8 cellular contexts compared by ENCODE assay signal in the genomic region with DNA sequence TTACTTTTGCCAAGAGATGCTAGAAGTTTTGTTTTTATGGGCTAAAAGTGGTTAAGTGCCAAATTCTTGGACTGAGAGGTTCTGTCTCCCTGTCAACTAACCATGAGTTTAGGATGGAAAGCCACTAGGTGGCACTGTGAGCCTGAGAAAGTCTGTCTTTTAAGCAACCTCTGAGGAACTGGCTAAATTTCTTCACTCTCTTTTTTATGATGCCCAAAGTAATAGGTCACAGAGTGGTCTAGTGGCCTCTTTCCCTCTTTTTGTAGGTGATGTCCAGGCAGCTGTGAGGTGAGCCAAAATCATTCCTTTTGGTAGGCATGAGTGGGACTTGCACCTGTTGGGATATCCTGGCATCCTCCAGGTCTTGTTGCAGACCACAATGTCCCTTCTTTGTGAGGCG.
A peak's percentile ranks its signal among the peaks of the same experiment; 100 is the strongest.
DNase-seq lines count a peak whose midpoint lies in the region; ATAC-seq lines count a peak whose summit lies in the region.

No MANE protein-coding gene starts in this region.

- DNase-seq in DMS53 (lab: John Stamatoyannopoulos, UW) (peak; percentile 83), NCI-H2227 treated with DMSO at 0.1 percent for 48 hours (lab: John Stamatoyannopoulos, UW) (peak; percentile 69), cerebellar cortex (ENCODE audit: low spot score) (peak; percentile 97), left kidney (ENCODE audit: low read depth, low spot score) (peak; percentile 89)
- peak; percentile 52 for DNase-seq in activated CD4-positive, CD25-positive, alpha-beta regulatory T cell treated with anti-CD3 and anti-CD28 coated beads, Interleukin-2, amount 50 U/mL, for 72 hours
- peak; percentile 64 to 67 for DNase-seq in stimulated activated CD4-positive, alpha-beta T cell treated with anti-CD3 and anti-CD28 coated beads, Interleukin-4, amount 100 ng/mL, for 48 hours (ENCODE audit: low read depth in 2 of 2)

- ATAC-seq in HG02678 (IDR thresholded peaks at IDR 0.05; ENCODE audit: unreplicated experiment) = peak; percentile 67
- ATAC-seq in GM18873 (IDR thresholded peaks at IDR 0.05; ENCODE audit: low FRiP score, unreplicated experiment) = no peak
